Comparison of ENCODE assay signal across 9 cellular contexts in genomic region chr19:51398096-51398704, GRCh38. TPM values are rescaled to one million over a fixed set of nuclear protein-coding genes. Genes with fewer than 3 reads are reported as not detected.
DNase-seq lines count a peak whose midpoint lies in the region; ATAC-seq and TF ChIP-seq lines count a peak whose summit lies in the region.
"Had no signal": no experiment of that assay in that cellular context is flagged by ENCODE, and none has a peak within 500 bp of the region (broad histone marks: within the 10 kb centered on the region; RNA-seq: fewer than 3 reads in every experiment).

No MANE protein-coding gene starts in this region.

- H3K36me3 Mint-ChIP-seq in Caco-2 (ENCODE audit: insufficient read depth, unreplicated experiment), result peaks cover 11% of the 10 kb centered on the region
- H3K36me3 Mint-ChIP-seq in activated CD4-positive, alpha-beta T cell treated with anti-CD3 and anti-CD28 coated beads for 36 hours (ENCODE audit: low read depth), result peaks cover 44% of the 10 kb centered on the region

- H3K4me3 ChIP-seq in Caco-2 (ENCODE audit: low read depth, low read length), result no peak overlapping the region
- H3K4me3 ChIP-seq in ascending aorta, result no peak overlapping the region
- H3K4me3 ChIP-seq in lung, result no peak overlapping the region

- H3K27me3 ChIP-seq in Caco-2 (replicated peaks; ENCODE audit: control insufficient read depth, insufficient read depth, low read length) (no peaks in the 10 kb centered on the region), ascending aorta (no peaks in the 10 kb centered on the region), lung (ENCODE audit: control insufficient read depth, insufficient read depth) (no peaks in the 10 kb centered on the region)

- H3K9me3 ChIP-seq in Caco-2 (peaks cover 8% of the 10 kb centered on the region), ascending aorta (peaks cover 3 to 4% of the 10 kb centered on the region in 2 donors), lung (ENCODE audit: control insufficient read depth in 2 of 2, insufficient read depth in 1 of 2, low read length in 1 of 2) (peaks cover 0 to 4% of the 10 kb centered on the region in 2 donors)

- no peaks in the 10 kb centered on the region for H3K27me3 Mint-ChIP-seq in Caco-2 (ENCODE audit: insufficient read depth, unreplicated experiment)
- H3K27me3 Mint-ChIP-seq in activated CD4-positive, alpha-beta T cell treated with anti-CD3 and anti-CD28 coated beads for 36 hours, result no peaks in the 10 kb centered on the region

- no peak overlapping the region for H3K4me3 Mint-ChIP-seq in Caco-2 (ENCODE audit: unreplicated experiment)
- no peak overlapping the region for H3K4me3 Mint-ChIP-seq in activated CD4-positive, alpha-beta T cell treated with anti-CD3 and anti-CD28 coated beads for 36 hours

- H3K9me3 Mint-ChIP-seq in Caco-2 (ENCODE audit: unreplicated experiment), result peaks cover 20% of the 10 kb centered on the region
- H3K9me3 Mint-ChIP-seq in activated CD4-positive, alpha-beta T cell treated with anti-CD3 and anti-CD28 coated beads for 36 hours (ENCODE audit: low read depth), result peaks cover 12% of the 10 kb centered on the region

- CTCF ChIA-PET in Caco-2 (lab: Charles Lee), result no interaction called here
- CTCF ChIA-PET in activated CD4-positive, alpha-beta T cell treated with anti-CD3 and anti-CD28 coated beads for 36 hours (lab: Charles Lee), result interaction anchor here (0.7 to 5.2 kb wide), 16 partner anchors 9 to 487 kb away, joined by 3 to 26 read pairs (median 4); partner anchors contain the start of gene SIGLEC10

- H3K4me1 Mint-ChIP-seq in Caco-2 (ENCODE audit: low read depth, unreplicated experiment), result peaks cover 6% of the 10 kb centered on the region
- peaks cover 30% of the 10 kb centered on the region for H3K4me1 Mint-ChIP-seq in activated CD4-positive, alpha-beta T cell treated with anti-CD3 and anti-CD28 coated beads for 36 hours

- H3K4me1 ChIP-seq in Caco-2 (0 out of 2 replicates have a peak, but pooled peaks cover 3% of the 10 kb centered on the region), ascending aorta (peaks cover 3 to 8% of the 10 kb centered on the region in 2 donors), lung (ENCODE audit: control insufficient read depth in 2 of 2, insufficient read depth in 2 of 2, low read length in 2 of 2) (peaks cover 4 to 7% of the 10 kb centered on the region in 2 donors)

- intact Hi-C loops in Caco-2 (cut with micrococcal nuclease; ENCODE audit: unreplicated experiment), result no loop called here
- intact Hi-C loops in ascending aorta (cut with DNase I), result no loop called here
- intact Hi-C loops in activated CD4-positive, alpha-beta T cell treated with anti-CD3 and anti-CD28 coated beads for 36 hours (cut with DNase I, micrococcal nuclease), result loop anchor here in 1 of 2 experiments (1.0 to 10.0 kb wide), 2 partner anchors 259 to 583 kb away; no protein-coding TSS in a partner anchor

- ATAC-seq in lung (ENCODE audit: insufficient read depth, low FRiP score), result no peak
- no peak for ATAC-seq in GM19467 (IDR thresholded peaks at IDR 0.05; ENCODE audit: unreplicated experiment)
- no peak for ATAC-seq in HG03108 (IDR thresholded peaks at IDR 0.05; ENCODE audit: unreplicated experiment)
- no peak for ATAC-seq in activated CD4-positive, alpha-beta T cell treated with anti-CD3 and anti-CD28 coated beads for 36 hours
- ATAC-seq in GM18511 (IDR thresholded peaks at IDR 0.05; ENCODE audit: unreplicated experiment), result no peak

- POLR2A ChIA-PET in Caco-2 (lab: Charles Lee), result no interaction called here
- POLR2A ChIA-PET in activated CD4-positive, alpha-beta T cell treated with anti-CD3 and anti-CD28 coated beads for 36 hours (lab: Charles Lee), result no interaction called here

- no peak overlapping the region for H3K27ac Mint-ChIP-seq in Caco-2 (ENCODE audit: unreplicated experiment)
- no peak overlapping the region for H3K27ac Mint-ChIP-seq in activated CD4-positive, alpha-beta T cell treated with anti-CD3 and anti-CD28 coated beads for 36 hours

- DNase-seq in Caco-2 (no peak), HT1080 (ENCODE audit: low read depth) (peak; percentile 10), ascending aorta (ENCODE audit: low spot score in 2 of 2) (no peak), lung (ENCODE audit: low spot score) (no peak)
- no peak for DNase-seq in activated CD4-positive, alpha-beta T cell treated with anti-CD3 and anti-CD28 coated beads for 36 hours

- no TSS peak for BruUV-seq in Caco-2 (replicated peaks; lab: Mats Ljungman, UMichigan)

- TF ChIP-seq CTCF in Caco-2 (IDR thresholded peaks at IDR 0.05; ENCODE audit: insufficient read depth in 1 of 2, low read depth in 1 of 2, low read length in 1 of 2, severe bottlenecking in 1 of 2, unreplicated experiment in 1 of 2), result peak; percentile 35 to 59
- peak; percentile 17 to 52 (median 41) for TF ChIP-seq CTCF in ascending aorta (IDR thresholded peaks at IDR 0.05)
- TF ChIP-seq CTCF in lung (IDR thresholded peaks at IDR 0.05; ENCODE audit: control extremely low read depth, extremely low read depth), result peak; percentile 16

- 46 to 50% methylated on average over 7 of the region's 7 CpGs for WGBS in lung, 2 donors

- no peaks in the 10 kb centered on the region for H3K36me3 ChIP-seq in Caco-2 (ENCODE audit: control insufficient read depth, insufficient read depth, low read length)
- no peaks in the 10 kb centered on the region for H3K36me3 ChIP-seq in ascending aorta
- H3K36me3 ChIP-seq in lung (ENCODE audit: control insufficient read depth in 2 of 2, insufficient read depth in 2 of 2, low read length in 2 of 2), result no peaks in the 10 kb centered on the region

- no peak overlapping the region for H3K27ac ChIP-seq in ascending aorta
- H3K27ac ChIP-seq in lung (ENCODE audit: low read depth in 1 of 2, low read length in 1 of 2), result no peak overlapping the region

RNA-seq across cellular contexts. Expression of gene C19orf84, which starts 7.8 kb away (rescaled TPM):
- total RNA-seq in Caco-2 (2022), result not detected in 2 replicates
- not detected in 2 replicates for total RNA-seq in HT1080 (2014; rRNA removed; shearing (Covaris generic))
- not detected in 2 replicates for polyA plus RNA-seq in HT1080 (2015; cell fraction: cytosol; rRNA removed)
- polyA plus RNA-seq in HT1080 (2015; cell fraction: nucleus; rRNA removed), result 0.12 TPM in 1 of 2 replicates, not detected in the other
- total RNA-seq in ascending aorta, result not detected
- under 1 TPM in 1 of 2 donors, not detected in 1; 0.64 TPM for total RNA-seq in lung
- polyA plus RNA-seq in lung, result under 1 TPM; 0.08 to 0.31 TPM
- total RNA-seq in activated CD4-positive, alpha-beta T cell treated with anti-CD3 and anti-CD28 coated beads for 36 hours, result under 1 TPM in 1 of 2 experiments, not detected in 1; 0.33 TPM
- total RNA-seq: NCI-H460 had no signal

RNA-seq across cellular contexts. Expression of gene LIM2, which starts 10.4 kb away (rescaled TPM):
- total RNA-seq in Caco-2 (2022) (not detected in 2 replicates), ascending aorta (not detected), lung (not detected)
- not detected in 2 replicates for total RNA-seq in HT1080 (2014; rRNA removed; shearing (Covaris generic))
- not detected in 2 replicates for polyA plus RNA-seq in HT1080 (2015; cell fraction: cytosol; rRNA removed)
- polyA plus RNA-seq in HT1080 (2015; cell fraction: nucleus; rRNA removed), result not detected in 2 replicates
- not detected for polyA plus RNA-seq in lung
- total RNA-seq in activated CD4-positive, alpha-beta T cell treated with anti-CD3 and anti-CD28 coated beads for 36 hours, result under 1 TPM in 1 of 2 experiments, not detected in 1; 0.27 TPM
- total RNA-seq: NCI-H460 had no signal

RNA-seq across cellular contexts. Expression of gene SIGLEC10, which starts 19.2 kb away (rescaled TPM):
- total RNA-seq in Caco-2 (2022), result not detected in 2 replicates
- total RNA-seq in HT1080 (2014; rRNA removed; shearing (Covaris generic)), result not detected in 2 replicates
- polyA plus RNA-seq in HT1080 (2015; cell fraction: cytosol; rRNA removed), result not detected in 2 replicates
- polyA plus RNA-seq in HT1080 (2015; cell fraction: nucleus; rRNA removed), result not detected in 2 replicates
- 5.4 TPM for total RNA-seq in ascending aorta
- 10 to 100 TPM in 1 of 2 donors, 1 to 10 TPM in 1; 6.8 to 53.1 TPM for total RNA-seq in lung
- 100 to 1,000 TPM in 1 of 2 donors, 1 to 10 TPM in 1; 3.4 to 248 TPM for polyA plus RNA-seq in lung
- under 1 TPM; 0.48 to 0.65 TPM for total RNA-seq in activated CD4-positive, alpha-beta T cell treated with anti-CD3 and anti-CD28 coated beads for 36 hours
- total RNA-seq: NCI-H460 had no signal

RNA-seq across cellular contexts. Expression of gene NKG7, which starts 25.7 kb away (rescaled TPM):
- total RNA-seq in Caco-2 (2022) (not detected in 2 replicates), ascending aorta (30.2 TPM), lung (10 to 100 TPM; 12.7 to 16.9 TPM)
- not detected in 2 replicates for total RNA-seq in HT1080 (2014; rRNA removed; shearing (Covaris generic))
- polyA plus RNA-seq in HT1080 (2015; cell fraction: cytosol; rRNA removed), result not detected in 2 replicates
- not detected in 2 replicates for polyA plus RNA-seq in HT1080 (2015; cell fraction: nucleus; rRNA removed)
- 100 to 1,000 TPM in 1 of 2 donors, 10 to 100 TPM in 1; 12.7 to 328 TPM for polyA plus RNA-seq in lung
- total RNA-seq in activated CD4-positive, alpha-beta T cell treated with anti-CD3 and anti-CD28 coated beads for 36 hours, result 100 to 1,000 TPM in 1 of 2 experiments, 10 to 100 TPM in 1; 92.1 to 125 TPM
- total RNA-seq: NCI-H460 had no signal

RNA-seq across cellular contexts. Expression of gene CLDND2, which starts 29.4 kb away (rescaled TPM):
- total RNA-seq in Caco-2 (2022) (1.6 TPM in 1 of 2 replicates, not detected in the other), ascending aorta (not detected), lung (under 1 TPM in 1 of 2 donors, not detected in 1; 0.92 TPM)
- total RNA-seq in HT1080 (2014; rRNA removed; shearing (Covaris generic)), result not detected in 2 replicates
- polyA plus RNA-seq in HT1080 (2015; cell fraction: cytosol; rRNA removed), result not detected in 2 replicates
- not detected in 2 replicates for polyA plus RNA-seq in HT1080 (2015; cell fraction: nucleus; rRNA removed)
- under 1 TPM; 0.45 to 0.66 TPM for polyA plus RNA-seq in lung
- total RNA-seq in activated CD4-positive, alpha-beta T cell treated with anti-CD3 and anti-CD28 coated beads for 36 hours, result 1 to 10 TPM; 3.2 to 4.9 TPM
